ENCODE assay signal across 8 cellular contexts in genomic region chr12:44774815-44775411, GRCh38.
DNase-seq lines count a peak whose midpoint lies in the region; ATAC-seq, FAIRE-seq and TF ChIP-seq lines count a peak whose summit lies in the region.

No MANE protein-coding gene starts in this region.

- no peak overlapping the region for H3K4me3 ChIP-seq in RWPE2 (ENCODE audit: severe bottlenecking)

- no peaks in the 10 kb centered on the region for H3K27me3 Mint-ChIP-seq in activated naive CD8-positive, alpha-beta T cell treated with anti-CD3 and anti-CD28 coated beads, Interleukin-2, amount 10 ng/mL, durations not matched to agents 7 days and 5 days

- TF ChIP-seq CTCF in RWPE2 (IDR thresholded peaks at IDR 0.05; ENCODE audit: poor library complexity, severe bottlenecking) = peak; percentile 83

- TF ChIP-seq POLR2A in H54 (IDR thresholded peaks at IDR 0.05; ENCODE audit: low read depth, low read length) = no peak

- no peaks in the 10 kb centered on the region for H3K36me3 ChIP-seq in RWPE2 (ENCODE audit: low read depth)

- DNase-seq in D341Med (ENCODE audit: low spot score) (peak; percentile 57), H54 (ENCODE audit: insufficient read length, low spot score) (peak; percentile 4), RWPE2 (ENCODE audit: low spot score) (no peak), kidney glomerular epithelial cell (lab: John Stamatoyannopoulos, UW) (peak; percentile 9), NCI-H1105 treated with DMSO at 0.1 percent for 48 hours (lab: John Stamatoyannopoulos, UW) (no peak), NCI-H2081 treated with DMSO at 0.1 percent for 48 hours (lab: John Stamatoyannopoulos, UW) (no peak)
- DNase-seq in activated naive CD8-positive, alpha-beta T cell treated with anti-CD3 and anti-CD28 coated beads, Interleukin-2, amount 10 ng/mL, durations not matched to agents 7 days and 5 days = peak; percentile 66
- peak; percentile 42 to 47 for DNase-seq in stimulated activated CD8-positive, alpha-beta memory T cell treated with anti-CD3 and anti-CD28 coated beads, Interleukin-4, amount 100 ng/mL, for 1 hour (ENCODE audit: low read depth in 2 of 2, low spot score in 1 of 2)

- no peak overlapping the region for H3K4me3 Mint-ChIP-seq in activated naive CD8-positive, alpha-beta T cell treated with anti-CD3 and anti-CD28 coated beads, Interleukin-2, amount 10 ng/mL, durations not matched to agents 7 days and 5 days

- H3K9me3 Mint-ChIP-seq in activated naive CD8-positive, alpha-beta T cell treated with anti-CD3 and anti-CD28 coated beads, Interleukin-2, amount 10 ng/mL, durations not matched to agents 7 days and 5 days = peaks cover under 1% of the 10 kb centered on the region

- POLR2A ChIA-PET in activated naive CD8-positive, alpha-beta T cell treated with anti-CD3 and anti-CD28 coated beads, Interleukin-2, amount 10 ng/mL, durations not matched to agents 7 days and 5 days (lab: Charles Lee) = interaction anchor here (0.6 to 1.0 kb wide), 2 partner anchors 51 to 99 kb away, joined by 4 read pairs; no protein-coding TSS in a partner anchor

- FAIRE-seq in H54 (lab: Jason Lieb, UNC) = no peak

- no peaks in the 10 kb centered on the region for H3K9me3 ChIP-seq in RWPE2 (ENCODE audit: severe bottlenecking)

- H3K4me1 Mint-ChIP-seq in activated naive CD8-positive, alpha-beta T cell treated with anti-CD3 and anti-CD28 coated beads, Interleukin-2, amount 10 ng/mL, durations not matched to agents 7 days and 5 days = peaks cover 6% of the 10 kb centered on the region

- no peaks in the 10 kb centered on the region for H3K27me3 ChIP-seq in RWPE2 (ENCODE audit: insufficient read depth, poor library complexity, severe bottlenecking)

- H3K36me3 Mint-ChIP-seq in activated naive CD8-positive, alpha-beta T cell treated with anti-CD3 and anti-CD28 coated beads, Interleukin-2, amount 10 ng/mL, durations not matched to agents 7 days and 5 days = peaks cover 17% of the 10 kb centered on the region

- no peaks in the 10 kb centered on the region for H3K4me1 ChIP-seq in RWPE2 (ENCODE audit: insufficient read depth, poor library complexity, severe bottlenecking)

- ATAC-seq in RWPE2 (ENCODE audit: low read depth) = no peak
- ATAC-seq in activated naive CD8-positive, alpha-beta T cell treated with anti-CD3 and anti-CD28 coated beads, Interleukin-2, amount 10 ng/mL, durations not matched to agents 7 days and 5 days (ENCODE audit: low read depth) = no peak

- no peak overlapping the region for H3K27ac ChIP-seq in RWPE2 (ENCODE audit: poor library complexity, severe bottlenecking)

- H3K27ac Mint-ChIP-seq in activated naive CD8-positive, alpha-beta T cell treated with anti-CD3 and anti-CD28 coated beads, Interleukin-2, amount 10 ng/mL, durations not matched to agents 7 days and 5 days = no peak overlapping the region

Comparison
In these comparisons a context has a peak if more than half of its experiments do, and no peak if none do; other contexts are left out.
1. DNase-seq: peak in D341Med (single experiment), H54 (single experiment), activated naive CD8-positive, alpha-beta T cell treated with anti-CD3 and anti-CD28 coated beads, Interleukin-2, amount 10 ng/mL, durations not matched to agents 7 days and 5 days (single experiment), kidney glomerular epithelial cell (single experiment) and stimulated activated CD8-positive, alpha-beta memory T cell treated with anti-CD3 and anti-CD28 coated beads, Interleukin-4, amount 100 ng/mL, for 1 hour (2 of 2); none in RWPE2 (single experiment), NCI-H1105 treated with DMSO at 0.1 percent for 48 hours (single experiment) and NCI-H2081 treated with DMSO at 0.1 percent for 48 hours (single experiment).